Comparison of ENCODE assay signal across 8 cellular contexts in genomic region chr2:20411361-20411894, GRCh38. TPM values are rescaled to one million over a fixed set of nuclear protein-coding genes. Genes with fewer than 3 reads are reported as not detected.
DNase-seq lines count a peak whose midpoint lies in the region; ATAC-seq and TF ChIP-seq lines count a peak whose summit lies in the region.

No MANE protein-coding gene starts in this region.

- TF ChIP-seq POLR2A in transverse colon (IDR thresholded peaks at IDR 0.05): no peak

- no peak overlapping the region for H3K9ac ChIP-seq in DND-41 (ENCODE audit: low read depth, low read length)

- no peak for TF ChIP-seq EP300 in transverse colon (IDR thresholded peaks at IDR 0.05; ENCODE audit: low read depth)

- H3K4me3 ChIP-seq in DND-41 (ENCODE audit: low read depth in 1 of 2, low read length in 2 of 2): no peak overlapping the region
- H3K4me3 ChIP-seq in osteoblast (ENCODE audit: insufficient read depth, low read length): no peak overlapping the region
- H3K4me3 ChIP-seq in transverse colon: no peak overlapping the region

- H3K27me3 ChIP-seq in DND-41 (ENCODE audit: insufficient read depth, low read length, poor library complexity) (no peaks in the 10 kb centered on the region), foreskin keratinocyte (no peaks in the 10 kb centered on the region), osteoblast (ENCODE audit: insufficient read depth, low read length) (peaks cover 4% of the 10 kb centered on the region), transverse colon (no peaks in the 10 kb centered on the region)

- H2AFZ ChIP-seq in DND-41 (ENCODE audit: low read depth, low read length) (no peak overlapping the region), osteoblast (ENCODE audit: low read length) (no peak overlapping the region)

- H4K20me1 ChIP-seq in DND-41 (ENCODE audit: insufficient read depth, low read length) (no peaks in the 10 kb centered on the region), osteoblast (ENCODE audit: insufficient read depth, low read length) (no peaks in the 10 kb centered on the region)

- peaks cover 15% of the 10 kb centered on the region for H3K9me3 ChIP-seq in DND-41 (ENCODE audit: insufficient read depth, low read length, severe bottlenecking)
- H3K9me3 ChIP-seq in osteoblast (ENCODE audit: low read depth, low read length): no peaks in the 10 kb centered on the region
- peaks cover 7 to 20% of the 10 kb centered on the region in 2 donors for H3K9me3 ChIP-seq in transverse colon

- H3K4me1 Mint-ChIP-seq in activated T-helper 1 cell treated with anti-CD3 and anti-CD28 coated beads, Interleukin-12 subunit alpha, Interleukin-12 subunit beta, Interleukin-2, Interleukin-4 antibody, amounts not matched to agents 30 ng/mL and 10 ng/mL and 1 ng/mL, durations not matched to agents 14 hours and 24 hours and 36 hours (ENCODE audit: low read depth): peaks cover 6% of the 10 kb centered on the region

- H3K4me1 ChIP-seq in DND-41 (ENCODE audit: insufficient read depth, low read length) (no peaks in the 10 kb centered on the region), foreskin keratinocyte (no peaks in the 10 kb centered on the region), osteoblast (ENCODE audit: insufficient read depth, low read length) (peaks cover 4% of the 10 kb centered on the region), transverse colon (peaks cover 0 to 3% (median 0%) of the 10 kb centered on the region in 4 donors)

- intact Hi-C loops in activated T-helper 1 cell treated with anti-CD3 and anti-CD28 coated beads, Interleukin-12 subunit alpha, Interleukin-12 subunit beta, Interleukin-2, Interleukin-4 antibody, amounts not matched to agents 30 ng/mL and 10 ng/mL and 1 ng/mL, durations not matched to agents 14 hours and 24 hours and 36 hours (cut with micrococcal nuclease): loop anchor here (1.0 to 5.0 kb wide), 5 partner anchors 13 to 239 kb away; partner anchors contain the start of genes HS1BP3 and RHOB
- intact Hi-C loops in transverse colon (cut with DNase I; ENCODE audit: low total_unique reads): no loop called here

- H3K27ac ChIP-seq in DND-41 (ENCODE audit: low read length) (no peak overlapping the region), foreskin keratinocyte (no peak overlapping the region), osteoblast (ENCODE audit: low read depth, low read length) (no peak overlapping the region), transverse colon (no peak overlapping the region)

- H3K36me3 ChIP-seq in DND-41 (ENCODE audit: insufficient read depth, low read length): no peaks in the 10 kb centered on the region
- no peaks in the 10 kb centered on the region for H3K36me3 ChIP-seq in osteoblast (ENCODE audit: insufficient read depth, low read length)
- H3K36me3 ChIP-seq in transverse colon: no peaks in the 10 kb centered on the region

- no peak overlapping the region for H3K4me3 Mint-ChIP-seq in activated T-helper 1 cell treated with anti-CD3 and anti-CD28 coated beads, Interleukin-12 subunit alpha, Interleukin-12 subunit beta, Interleukin-2, Interleukin-4 antibody, amounts not matched to agents 30 ng/mL and 10 ng/mL and 1 ng/mL, durations not matched to agents 14 hours and 24 hours and 36 hours

- 15% methylated on average over 2 of the region's 3 CpGs; no CpG with 5 or more reads in 1 of the 2 donors for WGBS in transverse colon (ENCODE audit: low coverage in 1 of 2), 2 donors

- TF ChIP-seq CTCF in DND-41 (IDR thresholded peaks at IDR 0.05; ENCODE audit: borderline replicate concordance, extremely low read depth, low read length, poor library complexity, severe bottlenecking) (peak; percentile 76), GM20000 (IDR thresholded peaks at IDR 0.05; ENCODE audit: extremely low read depth, missing control alignments) (peak; percentile 79), foreskin keratinocyte (conservative IDR thresholded peaks at IDR 0.05) (peak; percentile 88), osteoblast (IDR thresholded peaks at IDR 0.05; ENCODE audit: extremely low read depth, low read depth, low read length) (peak; percentile 89), transverse colon (IDR thresholded peaks at IDR 0.05) (peak; percentile 74 to 91 (median 82))

- peak; percentile 98 for ATAC-seq in DND-41 (ENCODE audit: insufficient read depth, low read depth)
- peak; percentile 99 for ATAC-seq in HG03565 (IDR thresholded peaks at IDR 0.05; ENCODE audit: unreplicated experiment)
- ATAC-seq in foreskin keratinocyte: peak; percentile 93

- H3K4me2 ChIP-seq in DND-41 (ENCODE audit: insufficient read depth, low read length) (no peak overlapping the region), osteoblast (ENCODE audit: insufficient read depth, low read length) (no peak overlapping the region)

- H3K27me3 Mint-ChIP-seq in activated T-helper 1 cell treated with anti-CD3 and anti-CD28 coated beads, Interleukin-12 subunit alpha, Interleukin-12 subunit beta, Interleukin-2, Interleukin-4 antibody, amounts not matched to agents 30 ng/mL and 10 ng/mL and 1 ng/mL, durations not matched to agents 14 hours and 24 hours and 36 hours (ENCODE audit: insufficient read depth): peaks cover 34% of the 10 kb centered on the region

- peaks cover 7% of the 10 kb centered on the region for H3K36me3 Mint-ChIP-seq in activated T-helper 1 cell treated with anti-CD3 and anti-CD28 coated beads, Interleukin-12 subunit alpha, Interleukin-12 subunit beta, Interleukin-2, Interleukin-4 antibody, amounts not matched to agents 30 ng/mL and 10 ng/mL and 1 ng/mL, durations not matched to agents 14 hours and 24 hours and 36 hours (ENCODE audit: low read depth)

- H3K79me2 ChIP-seq in DND-41 (ENCODE audit: insufficient read depth, low read length) (no peaks in the 10 kb centered on the region), osteoblast (ENCODE audit: insufficient read depth, low read length) (no peaks in the 10 kb centered on the region)

- peak; percentile 69 for DNase-seq in DND-41
- peak; percentile 72 for DNase-seq in GM20000 (ENCODE audit: low spot score)
- peak; percentile 86 for DNase-seq in RPMI8226
- peak; percentile 48 for DNase-seq in activated T-helper 1 cell treated with anti-CD3 and anti-CD28 coated beads, Interleukin-12 subunit alpha, Interleukin-12 subunit beta, Interleukin-2, Interleukin-4 antibody, amounts not matched to agents 30 ng/mL and 10 ng/mL and 1 ng/mL, durations not matched to agents 14 hours and 24 hours and 36 hours (ENCODE audit: low spot score)
- DNase-seq in foreskin keratinocyte: peak in 1 of 2 donors; percentile 70
- DNase-seq in osteoblast (ENCODE audit: insufficient read length, low spot score, missing footprints): peak; percentile 90
- DNase-seq in transverse colon: peak; percentile 92

- H3K27ac Mint-ChIP-seq in activated T-helper 1 cell treated with anti-CD3 and anti-CD28 coated beads, Interleukin-12 subunit alpha, Interleukin-12 subunit beta, Interleukin-2, Interleukin-4 antibody, amounts not matched to agents 30 ng/mL and 10 ng/mL and 1 ng/mL, durations not matched to agents 14 hours and 24 hours and 36 hours: no peak overlapping the region

- peaks cover 34% of the 10 kb centered on the region for H3K9me3 Mint-ChIP-seq in activated T-helper 1 cell treated with anti-CD3 and anti-CD28 coated beads, Interleukin-12 subunit alpha, Interleukin-12 subunit beta, Interleukin-2, Interleukin-4 antibody, amounts not matched to agents 30 ng/mL and 10 ng/mL and 1 ng/mL, durations not matched to agents 14 hours and 24 hours and 36 hours

- in situ Hi-C loops in transverse colon (cut with MboI; ENCODE audit: low pct_ligation_motif_present in 1 of 4, low pct_unique_long_range_greater_than_20kb in 1 of 4, low sequenced_read_pairs in 3 of 4): no loop called here

RNA-seq across cellular contexts. Expression of gene RHOB, which starts 35.4 kb away (rescaled TPM):
- 27.6 and 29.6 TPM in 2 replicates for total RNA-seq in activated T-helper 1 cell treated with anti-CD3 and anti-CD28 coated beads, Interleukin-12 subunit alpha, Interleukin-12 subunit beta, Interleukin-2, Interleukin-4 antibody, amounts not matched to agents 30 ng/mL and 10 ng/mL and 1 ng/mL, durations not matched to agents 14 hours and 24 hours and 36 hours
- total RNA-seq in foreskin keratinocyte (46.8 and 64.3 TPM in 2 replicates), osteoblast (145 and 161 TPM in 2 replicates), transverse colon (100 to 1,000 TPM; 360 to 732 (median 532) TPM)
- 31.0 and 40.3 TPM in 2 replicates for polyA plus RNA-seq in foreskin keratinocyte
